ENCODE assay signal across 2 cellular contexts in genomic region chr2:222480497-222480896, GRCh38.
TF ChIP-seq lines count a peak whose summit lies in the region.

No MANE protein-coding gene starts in this region.

TF ChIP-seq in SK-N-SH treated with all-trans-retinoic acid at 6 μM for 48 hours, 23 proteins besides CTCF, POLR2A, EP300 and RAD21 (continued from another document):
- TF ChIP-seq CREB5 (CRISPR knock-in tag; IDR thresholded peaks at IDR 0.05; ENCODE audit: low read depth), result no peak
- no peak for TF ChIP-seq ZNF8 (CRISPR knock-in tag; IDR thresholded peaks at IDR 0.05)
- no peak for TF ChIP-seq ESRRG (CRISPR knock-in tag; IDR thresholded peaks at IDR 0.05)
- no peak for TF ChIP-seq ZFP30 (CRISPR knock-in tag; IDR thresholded peaks at IDR 0.05)
- no peak for TF ChIP-seq POU6F1 (CRISPR knock-in tag; IDR thresholded peaks at IDR 0.05; ENCODE audit: borderline replicate concordance, low read depth)
- TF ChIP-seq ZNF565 (CRISPR knock-in tag; conservative IDR thresholded peaks at IDR 0.05; ENCODE audit: low read depth), result no peak

TF ChIP-seq in GM12878, 131 proteins besides CTCF, POLR2A, EP300 and RAD21 (continued from another document):
- TF ChIP-seq ZBTB40 (IDR thresholded peaks at IDR 0.05; ENCODE audit: borderline replicate concordance), result no peak
- no peak for TF ChIP-seq BHLHE40 (IDR thresholded peaks at IDR 0.05; ENCODE audit: borderline replicate concordance in 1 of 2, low read depth in 2 of 2, low read length in 1 of 2)
- no peak for TF ChIP-seq CUX1 (IDR thresholded peaks at IDR 0.05; ENCODE audit: insufficient replicate concordance, low read depth, low read length)
- TF ChIP-seq SRF (IDR thresholded peaks at IDR 0.05; ENCODE audit: low read depth in 2 of 2, low read length in 2 of 2), result no peak
- no peak for TF ChIP-seq CHD2 (IDR thresholded peaks at IDR 0.05; ENCODE audit: borderline replicate concordance, low read depth, low read length)
- no peak for TF ChIP-seq KLF5 (IDR thresholded peaks at IDR 0.05; ENCODE audit: partially characterized antibody)
- TF ChIP-seq GABPA (IDR thresholded peaks at IDR 0.05; ENCODE audit: low read depth), result no peak
- TF ChIP-seq SREBF2 (IDR thresholded peaks at IDR 0.05; ENCODE audit: low read length), result no peak
- no peak for TF ChIP-seq USF1 (IDR thresholded peaks at IDR 0.05; ENCODE audit: borderline replicate concordance, extremely low read length, insufficient read depth, low read depth, low read length)
- TF ChIP-seq NBN (IDR thresholded peaks at IDR 0.05), result no peak
- TF ChIP-seq FOS (IDR thresholded peaks at IDR 0.05; ENCODE audit: borderline replicate concordance, extremely low read depth, insufficient read length), result no peak
- TF ChIP-seq ZBTB4 (CRISPR knock-in tag; IDR thresholded peaks at IDR 0.05), result no peak
- TF ChIP-seq GATAD2B (conservative IDR thresholded peaks at IDR 0.05; ENCODE audit: low read depth), result no peak
- TF ChIP-seq TBL1XR1 (IDR thresholded peaks at IDR 0.05; ENCODE audit: low read depth, low read length), result no peak
